ENCODE assay signal across 9 cellular contexts in genomic region chr15:61226313-61227250, GRCh38. TPM values are rescaled to one million over a fixed set of nuclear protein-coding genes. Genes with fewer than 3 reads are reported as not detected.
DNase-seq lines count a peak whose midpoint lies in the region; FAIRE-seq and TF ChIP-seq lines count a peak whose summit lies in the region.
"Had no signal": no experiment of that assay in that cellular context is flagged by ENCODE, and none has a peak within 500 bp of the region (broad histone marks: within the 10 kb centered on the region; RNA-seq: fewer than 3 reads in every experiment).

No MANE protein-coding gene starts in this region.

- CTCF ChIA-PET in HEK293 (lab: Yijun Ruan, JAX) = interaction anchor here (0.6 to 1.0 kb wide), 3 partner anchors 9 to 641 kb away, joined by 3 read pairs; no protein-coding TSS in a partner anchor

- DNase-seq in astrocyte (ENCODE audit: low read depth) = no peak
- no peak for DNase-seq in smooth muscle cell (lab: John Stamatoyannopoulos, UW; ENCODE audit: unreplicated experiment)
- DNase-seq in activated gamma-delta T cell treated with Interleukin-2 at 50 U/mL for 16 hours = no peak
- DNase-seq in kidney tubule cell (ENCODE audit: low spot score) = no peak
- DNase-seq in posterior vena cava (ENCODE audit: low spot score) = no peak
- DNase-seq in stimulated activated CD4-positive, alpha-beta T cell treated with anti-CD3 and anti-CD28 coated beads, Interleukin-2, amount 100 ng/mL, for 48 hours = no peak

- peaks cover 19% of the 10 kb centered on the region for H3K27me3 ChIP-seq in astrocyte (ENCODE audit: insufficient read depth, low read length)
- H3K27me3 ChIP-seq in iPS-20b (ENCODE audit: insufficient read depth, low read length) = peaks cover 47% of the 10 kb centered on the region
- no peaks in the 10 kb centered on the region for H3K27me3 ChIP-seq in smooth muscle cell (ENCODE audit: low read depth)

- H3K36me3 ChIP-seq in HEK293 (ENCODE audit: control insufficient read depth in 2 of 2, insufficient read depth in 1 of 2, low read length in 2 of 2) (no peaks in the 10 kb centered on the region), astrocyte (ENCODE audit: insufficient read depth, low read length) (no peaks in the 10 kb centered on the region), iPS-20b (ENCODE audit: insufficient read depth, low read depth, low read length) (no peaks in the 10 kb centered on the region), smooth muscle cell (ENCODE audit: low read depth) (no peaks in the 10 kb centered on the region)

- H3K27ac Mint-ChIP-seq in astrocyte (ENCODE audit: unreplicated experiment) = no peak overlapping the region
- H3K27ac Mint-ChIP-seq: natural killer cell treated with Interleukin-12 subunit alpha and Interleukin-12 subunit beta and Interleukin-15 and Interleukin-18, amount 100 ng/mL, for 72 hours had no signal

- H3F3A ChIP-seq in smooth muscle cell (ENCODE audit: low read depth) = no peaks in the 10 kb centered on the region

- H3K27me3 Mint-ChIP-seq in astrocyte (ENCODE audit: low read depth, unreplicated experiment) = peaks cover under 1% of the 10 kb centered on the region

- TF ChIP-seq CTCF in HEK293 (tag by site-specific recombination; IDR thresholded peaks at IDR 0.05) = no peak
- TF ChIP-seq CTCF in astrocyte (IDR thresholded peaks at IDR 0.05; ENCODE audit: insufficient read depth, low read depth, low read length) = no peak
- TF ChIP-seq CTCF in smooth muscle cell (IDR thresholded peaks at IDR 0.05; ENCODE audit: borderline replicate concordance, insufficient read depth, poor library complexity, severe bottlenecking) = no peak

- H2AFZ ChIP-seq in astrocyte (ENCODE audit: low read depth, low read length) (no peak overlapping the region), smooth muscle cell (ENCODE audit: low read depth) (no peak overlapping the region)

- H3K9me3 Mint-ChIP-seq in astrocyte (ENCODE audit: unreplicated experiment) = no peaks in the 10 kb centered on the region
- H3K9me3 Mint-ChIP-seq: natural killer cell treated with Interleukin-12 subunit alpha and Interleukin-12 subunit beta and Interleukin-15 and Interleukin-18, amount 100 ng/mL, for 72 hours had no signal

- peaks cover 15% of the 10 kb centered on the region for H3K4me1 Mint-ChIP-seq in astrocyte (ENCODE audit: low read depth, unreplicated experiment)

- H3K9ac ChIP-seq in astrocyte (ENCODE audit: low read length) (peak overlapping the region; percentile 58), iPS-20b (ENCODE audit: low read depth, low read length) (peak overlapping the region; percentile 41; the same call in 1 of the 2 replicates), smooth muscle cell (ENCODE audit: low read depth) (no peak overlapping the region)

- H3K27ac ChIP-seq in HEK293 (ENCODE audit: extremely low read depth, low read depth, low read length) = no peak overlapping the region
- no peak overlapping the region for H3K27ac ChIP-seq in astrocyte (ENCODE audit: low read depth, low read length)
- no peak overlapping the region for H3K27ac ChIP-seq in iPS-20b (ENCODE audit: low read length)
- no peak overlapping the region for H3K27ac ChIP-seq in smooth muscle cell (ENCODE audit: low read depth)

- H3K4me2 ChIP-seq in astrocyte (ENCODE audit: low read length) (peak overlapping the region; percentile 95), smooth muscle cell (peak overlapping the region; percentile 92)

- 46% methylated on average over 8 of the region's 8 CpGs for WGBS in smooth muscle cell (ENCODE audit: low lambda C conversion rate)

- no peaks in the 10 kb centered on the region for H3K9me3 ChIP-seq in HEK293 (ENCODE audit: control insufficient read depth, insufficient read depth, low read depth, low read length)
- H3K9me3 ChIP-seq in astrocyte (ENCODE audit: insufficient read depth, low read depth, low read length) = no peaks in the 10 kb centered on the region
- no peaks in the 10 kb centered on the region for H3K9me3 ChIP-seq in iPS-20b (ENCODE audit: insufficient read depth, low read depth, low read length)
- H3K9me3 ChIP-seq in smooth muscle cell (replicated peaks; ENCODE audit: low read depth) = no peaks in the 10 kb centered on the region

- H3K4me1 ChIP-seq in HEK293 (ENCODE audit: control insufficient read depth, insufficient read depth, low read length) = peaks cover 2% of the 10 kb centered on the region; the same call in 1 of the 2 replicates
- H3K4me1 ChIP-seq in astrocyte (ENCODE audit: insufficient read depth, low read length) = peaks cover 4% of the 10 kb centered on the region
- H3K4me1 ChIP-seq in iPS-20b (ENCODE audit: insufficient read depth, low read length) = peaks cover 17% of the 10 kb centered on the region
- peaks cover 4% of the 10 kb centered on the region for H3K4me1 ChIP-seq in smooth muscle cell (ENCODE audit: low read depth)

- no peak for FAIRE-seq in astrocyte (lab: Jason Lieb, UNC)

- peak overlapping the region; percentile 94 for H3K4me3 Mint-ChIP-seq in astrocyte (ENCODE audit: unreplicated experiment)
- H3K4me3 Mint-ChIP-seq: natural killer cell treated with Interleukin-12 subunit alpha and Interleukin-12 subunit beta and Interleukin-15 and Interleukin-18, amount 100 ng/mL, for 72 hours had no signal

- peak overlapping the region; percentile 71 for H3K4me3 ChIP-seq in HEK293 (ENCODE audit: low read depth, low read length)
- peak overlapping the region; percentile 77 for H3K4me3 ChIP-seq in astrocyte (ENCODE audit: insufficient read depth, low read depth, low read length)
- H3K4me3 ChIP-seq in iPS-20b (ENCODE audit: low read length) = peak overlapping the region; percentile 77
- H3K4me3 ChIP-seq in smooth muscle cell = peak overlapping the region; percentile 71

- POLR2A ChIA-PET in HEK293 (lab: Yijun Ruan, JAX) = interaction anchor here (0.7 to 1.2 kb wide), 2 partner anchors 235 to 310 kb away, joined by 3 to 5 read pairs; no protein-coding TSS in a partner anchor

- H3K36me3 Mint-ChIP-seq in astrocyte (ENCODE audit: low read depth, unreplicated experiment) = no peaks in the 10 kb centered on the region
- H3K36me3 Mint-ChIP-seq: natural killer cell treated with Interleukin-12 subunit alpha and Interleukin-12 subunit beta and Interleukin-15 and Interleukin-18, amount 100 ng/mL, for 72 hours had no signal

- no peaks in the 10 kb centered on the region for H3K79me2 ChIP-seq in astrocyte (ENCODE audit: insufficient read depth, low read length)
- H3K79me2 ChIP-seq in smooth muscle cell (ENCODE audit: low read depth) = peaks cover 48% of the 10 kb centered on the region

- intact Hi-C loops in posterior vena cava (cut with DNase I) = no loop called here

- H4K20me1 ChIP-seq in astrocyte (ENCODE audit: insufficient read depth, low read length) (peaks cover 24% of the 10 kb centered on the region), smooth muscle cell (ENCODE audit: low read depth) (peaks cover 56% of the 10 kb centered on the region)

TF ChIP-seq in HEK293, 187 proteins besides CTCF, POLR2A, EP300 and RAD21:
- TF ChIP-seq YY1 (tag by site-specific recombination; IDR thresholded peaks at IDR 0.05) (no peak), ZBTB20 (tag by site-specific recombination; IDR thresholded peaks at IDR 0.05) (peak; percentile 25; the same call in 1 of the 2 replicates), PRDM1 (tag by site-specific recombination; IDR thresholded peaks at IDR 0.05) (0 out of 2 replicates have a peak, but pooled peaks have one; percentile 29), ATF2 (tag by site-specific recombination; IDR thresholded peaks at IDR 0.05; ENCODE audit: low read depth) (peak; percentile 78)

RNA-seq across cellular contexts. Expression of gene RORA, which starts 2.5 kb away (rescaled TPM):
- 9.2 and 13.3 TPM in 2 replicates for total RNA-seq in astrocyte
- 23.6 and 24.5 TPM in 2 replicates for total RNA-seq in smooth muscle cell
- polyA plus RNA-seq in smooth muscle cell = 7.7 and 8.0 TPM in 2 replicates
- 10 to 100 TPM; 33.4 to 46.6 TPM for total RNA-seq in posterior vena cava
